10 cellular contexts compared by ENCODE assay signal in the genomic region with DNA sequence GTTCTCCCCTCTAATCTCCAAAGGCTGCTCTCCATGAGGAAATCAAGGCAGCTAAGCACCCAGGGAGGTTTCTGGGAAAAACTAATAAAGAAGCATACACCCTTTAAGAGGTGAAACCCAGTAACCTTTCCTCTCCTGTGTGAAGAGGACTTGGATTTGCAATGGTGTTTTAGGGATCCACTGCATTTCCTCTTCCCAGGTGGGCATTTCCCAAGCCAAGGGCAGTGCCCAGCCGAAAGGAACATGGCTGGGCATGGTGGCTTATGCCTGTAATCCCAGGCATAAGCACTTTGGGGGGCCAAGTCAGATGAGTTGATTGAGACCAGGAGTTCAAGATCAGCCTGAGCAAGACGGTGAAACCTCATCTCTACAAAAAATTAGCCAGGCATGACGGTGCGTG.
"Had no signal": no experiment of that assay in that cellular context is flagged by ENCODE, and none has a peak within 500 bp of the region (broad histone marks: within the 10 kb centered on the region; RNA-seq: fewer than 3 reads in every experiment).

No MANE protein-coding gene starts in this region.

- H3K9ac ChIP-seq: GM23248, KMS-11 had no signal

- FAIRE-seq: H54, HepG2 had no signal

- H3K4me3 Mint-ChIP-seq: H9, HFFc6, IgD-negative memory B cell had no signal

- H3K27ac ChIP-seq: GM23248, KMS-11 had no signal

- H2AFZ ChIP-seq: GM23248 had no signal

- H3K9me3 Mint-ChIP-seq: HFFc6 had no signal

- H3K4me2 ChIP-seq: KMS-11 had no signal

- ATAC-seq: HCT116, HepG2 had no signal

- H3K36me3 Mint-ChIP-seq: IgD-negative memory B cell had no signal

- DNase-seq: GM23248, GOT3, HFFc6, KBM-7 had no signal

- H3K27ac Mint-ChIP-seq: H9, HFFc6, IgD-negative memory B cell had no signal

- H3K4me3 ChIP-seq: GM23248 had no signal
